ENCODE assay signal across 1 cellular context in the genomic region with DNA sequence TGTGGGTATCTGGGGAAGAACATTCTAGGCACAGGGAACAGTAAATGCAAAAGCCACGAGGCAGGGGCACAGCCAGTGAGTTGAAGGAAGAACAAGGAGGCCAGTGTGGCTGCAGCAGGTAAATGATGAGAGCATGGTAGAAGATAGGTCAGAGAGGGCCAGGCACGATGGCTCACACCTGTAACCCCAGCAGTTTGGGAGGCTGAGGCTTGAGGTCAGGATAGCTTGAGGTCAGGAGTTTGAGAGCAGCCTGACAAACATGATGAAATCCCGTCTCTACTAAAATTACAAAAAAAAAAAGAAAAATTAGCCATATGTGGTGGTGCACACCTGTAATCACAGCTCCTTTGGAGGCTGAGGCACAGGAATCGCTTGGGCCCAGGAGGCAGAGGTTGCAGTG.
TF ChIP-seq lines count a peak whose summit lies in the region.

No MANE protein-coding gene starts in this region.

TF ChIP-seq in H1, 55 proteins besides CTCF, POLR2A, EP300 and RAD21 (continued from another document):
- TF ChIP-seq, protein P1, sequence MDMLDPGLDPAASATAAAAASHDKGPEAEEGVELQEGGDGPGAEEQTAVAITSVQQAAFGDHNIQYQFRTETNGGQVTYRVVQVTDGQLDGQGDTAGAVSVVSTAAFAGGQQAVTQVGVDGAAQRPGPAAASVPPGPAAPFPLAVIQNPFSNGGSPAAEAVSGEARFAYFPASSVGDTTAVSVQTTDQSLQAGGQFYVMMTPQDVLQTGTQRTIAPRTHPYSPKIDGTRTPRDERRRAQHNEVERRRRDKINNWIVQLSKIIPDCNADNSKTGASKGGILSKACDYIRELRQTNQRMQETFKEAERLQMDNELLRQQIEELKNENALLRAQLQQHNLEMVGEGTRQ (IDR thresholded peaks at IDR 0.05; ENCODE audit: low read length), result no peak
- TF ChIP-seq YY1 (IDR thresholded peaks at IDR 0.05; ENCODE audit: low read depth, low read length), result no peak
- TF ChIP-seq SIN3A (conservative IDR thresholded peaks at IDR 0.05 in 1 of 2, IDR thresholded peaks at IDR 0.05 in 1 of 2; ENCODE audit: low read depth in 1 of 2, low read length in 2 of 2), result no peak
- TF ChIP-seq GTF2F1 (IDR thresholded peaks at IDR 0.05; ENCODE audit: borderline replicate concordance, low read depth, low read length), result no peak
- no peak for TF ChIP-seq CBX5 (IDR thresholded peaks at IDR 0.05; ENCODE audit: low read depth, low read length)
- no peak for TF ChIP-seq RXRA (IDR thresholded peaks at IDR 0.05; ENCODE audit: insufficient read depth, low read depth, low read length)
- no peak for TF ChIP-seq SIRT6 (IDR thresholded peaks at IDR 0.05; ENCODE audit: low read length)
- no peak for TF ChIP-seq FOSL1 (IDR thresholded peaks at IDR 0.05; ENCODE audit: insufficient read depth, low read depth, low read length)
